In the genomic region with DNA sequence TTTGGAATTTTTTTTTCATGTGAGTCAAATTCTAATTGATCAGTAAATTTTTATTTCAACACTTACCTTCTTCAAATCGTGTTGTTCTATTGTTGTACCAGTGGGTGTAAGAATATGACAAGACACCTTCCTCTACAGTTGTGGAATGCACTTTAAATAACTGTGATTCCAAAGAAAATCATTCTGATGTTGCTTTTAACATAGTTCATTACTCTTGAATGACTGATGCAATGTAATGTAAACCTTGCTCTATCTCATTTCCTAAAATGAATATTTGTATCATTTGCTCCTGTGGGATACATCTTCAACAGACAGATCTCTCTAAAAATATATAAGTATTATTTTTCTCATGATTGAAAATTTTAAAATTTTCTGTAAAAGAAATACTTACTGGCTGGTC, we compare ENCODE assay signal across 17 cellular contexts.
"Had no signal": no experiment of that assay in that cellular context is flagged by ENCODE, and none has a peak within 500 bp of the region (broad histone marks: within the 10 kb centered on the region; RNA-seq: fewer than 3 reads in every experiment).

No MANE protein-coding gene starts in this region.

- ATAC-seq: effector memory CD8-positive, alpha-beta T cell; heart right ventricle; naive thymus-derived CD4-positive, alpha-beta T cell; psoas muscle; right lobe of liver; stimulated activated naive CD8-positive, alpha-beta T cell treated with anti-CD3 and anti-CD28 coated beads, Interleukin-15, Interleukin-2, amounts not matched to agents 100 U/mL and 50 U/mL, for 24 hours had no signal

- DNase-seq: effector memory CD8-positive, alpha-beta T cell; heart right ventricle; hypothalamus; kidney glomerular epithelial cell; mammary epithelial cell; naive thymus-derived CD4-positive, alpha-beta T cell; psoas muscle; retina; right lobe of liver; stimulated activated naive CD8-positive, alpha-beta T cell treated with anti-CD3 and anti-CD28 coated beads, Interleukin-15, Interleukin-2, amounts not matched to agents 100 U/mL and 50 U/mL, for 24 hours; thyroid gland had no signal

- H3K9me3 Mint-ChIP-seq: dendritic cell treated with granulocyte-macrophage colony-stimulating factor and Interleukin-4, amounts not matched to agents 40 ng/mL and 50 ng/mL, for 4 days had no signal

- H3K36me3 ChIP-seq: esophagus muscularis mucosa, heart right ventricle, neutrophil, right lobe of liver, suprapubic skin had no signal

- H3K4me3 ChIP-seq: esophagus muscularis mucosa, heart right ventricle, psoas muscle, right lobe of liver, suprapubic skin, thyroid gland had no signal

- H3K4me1 Mint-ChIP-seq: naive thymus-derived CD4-positive, alpha-beta T cell had no signal

- H3K4me1 ChIP-seq: psoas muscle, right lobe of liver, suprapubic skin had no signal

- H3K36me3 Mint-ChIP-seq: naive thymus-derived CD4-positive, alpha-beta T cell had no signal

- H3K4me3 Mint-ChIP-seq: dendritic cell treated with granulocyte-macrophage colony-stimulating factor and Interleukin-4, amounts not matched to agents 40 ng/mL and 50 ng/mL, for 4 days; effector memory CD8-positive, alpha-beta T cell; naive thymus-derived CD4-positive, alpha-beta T cell; type B pancreatic cell had no signal

- H3K27me3 ChIP-seq: esophagus muscularis mucosa, heart right ventricle, neutrophil, right lobe of liver, suprapubic skin, thyroid gland had no signal

- H3K9me3 ChIP-seq: esophagus muscularis mucosa, heart right ventricle, neutrophil, psoas muscle, right lobe of liver, suprapubic skin, thyroid gland had no signal

- H3K27ac ChIP-seq: epithelial cell of prostate, esophagus muscularis mucosa, heart right ventricle, neutrophil, psoas muscle, right lobe of liver, suprapubic skin, thyroid gland had no signal

- H3K27ac Mint-ChIP-seq: dendritic cell treated with granulocyte-macrophage colony-stimulating factor and Interleukin-4, amounts not matched to agents 40 ng/mL and 50 ng/mL, for 4 days; effector memory CD8-positive, alpha-beta T cell; naive thymus-derived CD4-positive, alpha-beta T cell; type B pancreatic cell had no signal

- H3K27me3 Mint-ChIP-seq: dendritic cell treated with granulocyte-macrophage colony-stimulating factor and Interleukin-4, amounts not matched to agents 40 ng/mL and 50 ng/mL, for 4 days; effector memory CD8-positive, alpha-beta T cell; type B pancreatic cell had no signal
